In genomic region chrX:131250984-131251738, GRCh38 we compare ENCODE assay signal across 6 cellular contexts. TPM values are rescaled to one million over a fixed set of nuclear protein-coding genes. Genes with fewer than 3 reads are reported as not detected.
"Had no signal": no experiment of that assay in that cellular context is flagged by ENCODE, and none has a peak within 500 bp of the region (broad histone marks: within the 10 kb centered on the region; RNA-seq: fewer than 3 reads in every experiment).

No MANE protein-coding gene starts in this region.

RNA-seq across cellular contexts. Expression of gene IGSF1, which starts 37.9 kb away (rescaled TPM):
- total RNA-seq: activated CD4-positive, alpha-beta T cell treated with anti-CD3 and anti-CD28 coated beads for 36 hours; activated CD4-positive, alpha-beta T cell treated with anti-CD3 and anti-CD28 coated beads, Interleukin-2, amount 10 ng/mL, durations not matched to agents 7 days and 5 days; activated CD8-positive, alpha-beta T cell treated with anti-CD3 and anti-CD28 coated beads, Interleukin-2, amount 10 ng/mL, durations not matched to agents 7 days and 5 days; activated naive CD8-positive, alpha-beta T cell treated with anti-CD3 and anti-CD28 coated beads, Interleukin-2, amount 10 ng/mL, durations not matched to agents 7 days and 5 days; LHCN-M2; SJSA1 had no signal
